Comparison of ENCODE assay signal across 1 cellular context in the genomic region with DNA sequence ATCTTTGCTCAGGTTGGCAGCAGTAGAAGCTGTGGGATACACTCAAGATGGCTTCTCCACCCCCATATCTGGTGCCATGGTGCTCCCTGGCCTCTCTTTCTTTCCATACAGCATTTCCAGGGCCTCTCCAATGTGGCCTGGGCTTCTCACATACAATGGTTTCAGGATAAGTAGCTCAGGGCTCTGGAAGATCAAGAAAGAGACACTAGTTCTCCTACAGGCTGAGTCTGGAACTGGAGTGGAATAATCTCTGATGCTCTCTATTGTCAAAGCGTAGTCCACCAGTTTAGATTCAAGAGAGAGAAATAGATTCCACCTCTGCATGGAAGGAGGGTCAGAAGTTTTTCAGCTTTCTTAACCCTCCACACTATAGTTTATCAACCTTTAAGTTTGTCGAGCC.
TF ChIP-seq lines count a peak whose summit lies in the region.

No MANE protein-coding gene starts in this region.

TF ChIP-seq in SK-N-SH, 30 proteins besides CTCF, POLR2A, EP300 and RAD21 (continued from another document):
- no peak for TF ChIP-seq REST (IDR thresholded peaks at IDR 0.05; ENCODE audit: low read depth, low read length)
- TF ChIP-seq MXI1 (IDR thresholded peaks at IDR 0.05; ENCODE audit: low read depth, low read length): no peak
- no peak for TF ChIP-seq TEAD4 (IDR thresholded peaks at IDR 0.05; ENCODE audit: borderline replicate concordance, insufficient read depth)
- TF ChIP-seq EZH2phosphoT487 (IDR thresholded peaks at IDR 0.05; ENCODE audit: borderline replicate concordance, low read depth): no peak
